8 cellular contexts compared by ENCODE assay signal in the genomic region with DNA sequence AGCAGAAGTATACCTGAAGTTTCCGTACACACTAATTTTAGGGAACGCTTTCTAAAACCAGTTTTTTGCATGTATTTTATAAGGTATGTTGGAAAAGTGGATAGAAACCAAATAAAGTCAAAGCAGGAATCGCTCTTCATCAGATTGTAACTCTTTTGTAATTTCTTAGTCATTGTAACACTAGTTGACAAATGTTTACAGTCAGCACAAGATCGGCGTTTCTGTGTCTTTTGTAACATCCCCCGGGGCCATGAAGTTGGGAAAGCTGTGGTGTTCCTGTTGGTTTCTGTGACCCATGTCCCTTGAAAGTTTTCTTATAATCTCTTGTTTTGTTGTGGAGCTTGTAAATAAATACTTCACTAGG. TPM values are rescaled to one million over a fixed set of nuclear protein-coding genes. Genes with fewer than 3 reads are reported as not detected.
A peak's percentile ranks its signal among the peaks of the same experiment; 100 is the strongest.
DNase-seq lines count a peak whose midpoint lies in the region; ATAC-seq lines count a peak whose summit lies in the region.

No MANE protein-coding gene starts in this region.

- peak overlapping the region; percentile 88 for H3K4me3 Mint-ChIP-seq in activated T-helper 1 cell treated with anti-CD3 and anti-CD28 coated beads, Interleukin-12 subunit alpha, Interleukin-12 subunit beta, Interleukin-2, Interleukin-4 antibody, amounts not matched to agents 30 ng/mL and 10 ng/mL and 1 ng/mL, durations not matched to agents 14 hours and 24 hours and 36 hours

- H3K27ac ChIP-seq in rectal smooth muscle tissue (ENCODE audit: low read depth, low read length) = peak overlapping the region; percentile 96

- peak overlapping the region; percentile 98 for H3K27ac Mint-ChIP-seq in activated T-helper 1 cell treated with anti-CD3 and anti-CD28 coated beads, Interleukin-12 subunit alpha, Interleukin-12 subunit beta, Interleukin-2, Interleukin-4 antibody, amounts not matched to agents 30 ng/mL and 10 ng/mL and 1 ng/mL, durations not matched to agents 14 hours and 24 hours and 36 hours

- no peaks in the 10 kb centered on the region for H3K27me3 ChIP-seq in rectal smooth muscle tissue (ENCODE audit: control insufficient read depth, insufficient read depth, low read length)

- intact Hi-C loops in activated T-helper 1 cell treated with anti-CD3 and anti-CD28 coated beads, Interleukin-12 subunit alpha, Interleukin-12 subunit beta, Interleukin-2, Interleukin-4 antibody, amounts not matched to agents 30 ng/mL and 10 ng/mL and 1 ng/mL, durations not matched to agents 14 hours and 24 hours and 36 hours (cut with micrococcal nuclease) = loop anchor here (1.0 to 5.0 kb wide), 7 partner anchors 29 to 1703 kb away; partner anchors contain the start of genes ARL5A, ARL6IP6, MMADHC and PRPF40A
- intact Hi-C loops in Right ventricle myocardium superior (cut with DNase I) = loop anchor here (5.0 kb wide), 1 partner anchor 122 kb away; no protein-coding TSS in a partner anchor

- DNase-seq in GDM1 (lab: John Stamatoyannopoulos, UW) (peak; percentile 36), Right ventricle myocardium superior (no peak), D341Med (ENCODE audit: low spot score) (no peak), cortex of kidney (lab: John Stamatoyannopoulos, UW) (no peak)
- no peak for DNase-seq in activated T-helper 1 cell treated with anti-CD3 and anti-CD28 coated beads, Interleukin-12 subunit alpha, Interleukin-12 subunit beta, Interleukin-2, Interleukin-4 antibody, amounts not matched to agents 30 ng/mL and 10 ng/mL and 1 ng/mL, durations not matched to agents 14 hours and 24 hours and 36 hours (ENCODE audit: low spot score)

- H3K9ac ChIP-seq in rectal smooth muscle tissue (ENCODE audit: low read length) = peak overlapping the region; percentile 87

- no peaks in the 10 kb centered on the region for H3K9me3 Mint-ChIP-seq in activated T-helper 1 cell treated with anti-CD3 and anti-CD28 coated beads, Interleukin-12 subunit alpha, Interleukin-12 subunit beta, Interleukin-2, Interleukin-4 antibody, amounts not matched to agents 30 ng/mL and 10 ng/mL and 1 ng/mL, durations not matched to agents 14 hours and 24 hours and 36 hours

- H3K36me3 ChIP-seq in rectal smooth muscle tissue (ENCODE audit: control insufficient read depth, insufficient read depth, low read length) = no peaks in the 10 kb centered on the region

- peaks cover 8% of the 10 kb centered on the region for H3K27me3 Mint-ChIP-seq in activated T-helper 1 cell treated with anti-CD3 and anti-CD28 coated beads, Interleukin-12 subunit alpha, Interleukin-12 subunit beta, Interleukin-2, Interleukin-4 antibody, amounts not matched to agents 30 ng/mL and 10 ng/mL and 1 ng/mL, durations not matched to agents 14 hours and 24 hours and 36 hours (ENCODE audit: insufficient read depth)

- H3K4me1 Mint-ChIP-seq in activated T-helper 1 cell treated with anti-CD3 and anti-CD28 coated beads, Interleukin-12 subunit alpha, Interleukin-12 subunit beta, Interleukin-2, Interleukin-4 antibody, amounts not matched to agents 30 ng/mL and 10 ng/mL and 1 ng/mL, durations not matched to agents 14 hours and 24 hours and 36 hours (ENCODE audit: low read depth) = peaks cover 44% of the 10 kb centered on the region

- no peaks in the 10 kb centered on the region for H3K4me1 ChIP-seq in rectal smooth muscle tissue (ENCODE audit: control insufficient read depth, insufficient read depth, low read length)

- H3K36me3 Mint-ChIP-seq in activated T-helper 1 cell treated with anti-CD3 and anti-CD28 coated beads, Interleukin-12 subunit alpha, Interleukin-12 subunit beta, Interleukin-2, Interleukin-4 antibody, amounts not matched to agents 30 ng/mL and 10 ng/mL and 1 ng/mL, durations not matched to agents 14 hours and 24 hours and 36 hours (ENCODE audit: low read depth) = peaks cover 17% of the 10 kb centered on the region

- ATAC-seq in GM21381 (IDR thresholded peaks at IDR 0.05; ENCODE audit: unreplicated experiment) (peak; percentile 21), HG03571 (IDR thresholded peaks at IDR 0.05; ENCODE audit: unreplicated experiment) (peak; percentile 19), Right ventricle myocardium superior (ENCODE audit: poor library complexity) (peak; percentile 57)

- peak overlapping the region; percentile 90 for H3K4me3 ChIP-seq in rectal smooth muscle tissue (ENCODE audit: low read length)

RNA-seq across cellular contexts. Expression of gene NMI, which starts 0.5 kb away (rescaled TPM):
- 36.8 and 40.1 TPM in 2 replicates for total RNA-seq in activated T-helper 1 cell treated with anti-CD3 and anti-CD28 coated beads, Interleukin-12 subunit alpha, Interleukin-12 subunit beta, Interleukin-2, Interleukin-4 antibody, amounts not matched to agents 30 ng/mL and 10 ng/mL and 1 ng/mL, durations not matched to agents 14 hours and 24 hours and 36 hours
- 3.6 TPM for total RNA-seq in Right ventricle myocardium superior

RNA-seq across cellular contexts. Expression of gene RBM43, which starts 28.3 kb away (rescaled TPM):
- total RNA-seq in activated T-helper 1 cell treated with anti-CD3 and anti-CD28 coated beads, Interleukin-12 subunit alpha, Interleukin-12 subunit beta, Interleukin-2, Interleukin-4 antibody, amounts not matched to agents 30 ng/mL and 10 ng/mL and 1 ng/mL, durations not matched to agents 14 hours and 24 hours and 36 hours = 1.9 and 2.9 TPM in 2 replicates
- 1.6 TPM for total RNA-seq in Right ventricle myocardium superior
